Comparison of ENCODE assay signal across 33 cellular contexts in genomic region chr12:90659060-90659459, GRCh38.
"Had no signal": no experiment of that assay in that cellular context is flagged by ENCODE, and none has a peak within 500 bp of the region (broad histone marks: within the 10 kb centered on the region; RNA-seq: fewer than 3 reads in every experiment).

No MANE protein-coding gene starts in this region.

- H3K27me3 ChIP-seq: neutrophil, ovary, spleen, suprapubic skin, testis, tibial artery, transverse colon, upper lobe of right lung, uterus had no signal

- H3K27ac Mint-ChIP-seq: naive thymus-derived CD8-positive, alpha-beta T cell; natural killer cell treated with Interleukin-12 subunit alpha and Interleukin-12 subunit beta and Interleukin-15 and Interleukin-18, amount 100 ng/mL, for 72 hours; nephron progenitor cell; progenitor cell of endocrine pancreas; stimulated activated memory B cell treated with anti-CD40 and anti-IgM and Interleukin-4, amounts not matched to agents 10 μg/mL and 1 μg/mL and 100 μg/mL, for 72 hours; type B pancreatic cell had no signal

- H3K4me3 ChIP-seq: ovary, psoas muscle, skin epidermis, smooth muscle cell, spleen, suprapubic skin, testis, tibial artery, transverse colon, upper lobe of right lung, uterus had no signal

- H3K27ac ChIP-seq: neutrophil, ovary, parathyroid adenoma, psoas muscle, skin epidermis, spleen, suprapubic skin, testis, tibial artery, transverse colon, upper lobe of right lung, uterus had no signal

- H3K9ac ChIP-seq: parathyroid adenoma had no signal

- DNase-seq: naive thymus-derived CD8-positive, alpha-beta T cell; nephron progenitor cell; nucleus accumbens; ovary; posterior cingulate gyrus; psoas muscle; right cardiac atrium; spleen; stimulated activated CD4-positive, alpha-beta T cell treated with anti-CD3 and anti-CD28 coated beads, Interleukin-12 subunit alpha, Interleukin-12 subunit beta, amount 100 ng/mL, for 4 hours; stimulated activated CD4-positive, alpha-beta T cell treated with anti-CD3 and anti-CD28 coated beads, Interleukin-1b, Interleukin-23, amount 100 ng/mL, for 48 hours; stimulated activated CD4-positive, alpha-beta T cell treated with anti-CD3 and anti-CD28 coated beads, Interleukin-4, amount 100 ng/mL, for 1 hour; stimulated activated CD4-positive, alpha-beta T cell treated with anti-CD3 and anti-CD28 coated beads, Interleukin-4, amount 100 ng/mL, for 4 hours; stimulated activated CD8-positive, alpha-beta memory T cell treated with anti-CD3 and anti-CD28 coated beads, Interleukin-4, amount 100 ng/mL, for 48 hours; stimulated activated naive CD4-positive, alpha-beta T cell; stimulated activated naive CD8-positive, alpha-beta T cell treated with anti-CD3 and anti-CD28 coated beads, Interleukin-15, amount 100 ng/mL, for 72 hours; stimulated activated naive CD8-positive, alpha-beta T cell treated with anti-CD3 and anti-CD28 coated beads, Interleukin-15, Interleukin-2, amounts not matched to agents 100 U/mL and 50 U/mL, for 24 hours; substantia nigra; testis; tibial artery; transverse colon; upper lobe of right lung; uterus had no signal

- H3K79me2 ChIP-seq: parathyroid adenoma had no signal

- H3K4me1 Mint-ChIP-seq: naive thymus-derived CD8-positive, alpha-beta T cell; nephron progenitor cell; neural crest cell; stimulated activated memory B cell treated with anti-CD40 and anti-IgM and Interleukin-4, amounts not matched to agents 10 μg/mL and 1 μg/mL and 100 μg/mL, for 72 hours; stimulated activated naive CD8-positive, alpha-beta T cell treated with anti-CD3 and anti-CD28 coated beads, Interleukin-15, amount 100 ng/mL, for 72 hours had no signal

- H2AFZ ChIP-seq: parathyroid adenoma had no signal

- H3K4me1 ChIP-seq: parathyroid adenoma, psoas muscle, spleen, suprapubic skin, testis, tibial artery, transverse colon, upper lobe of right lung, uterus had no signal

- H3K27me3 Mint-ChIP-seq: naive thymus-derived CD8-positive, alpha-beta T cell; natural killer cell treated with Interleukin-12 subunit alpha and Interleukin-12 subunit beta and Interleukin-15 and Interleukin-18, amount 100 ng/mL, for 72 hours; progenitor cell of endocrine pancreas; stimulated activated memory B cell treated with anti-CD40 and anti-IgM and Interleukin-4, amounts not matched to agents 10 μg/mL and 1 μg/mL and 100 μg/mL, for 72 hours; type B pancreatic cell had no signal

- H3K36me3 ChIP-seq: neutrophil, ovary, spleen, suprapubic skin, tibial artery, transverse colon, upper lobe of right lung, uterus had no signal

- H3K4me2 ChIP-seq: smooth muscle cell had no signal

- H3K4me3 Mint-ChIP-seq: naive thymus-derived CD8-positive, alpha-beta T cell; natural killer cell treated with Interleukin-12 subunit alpha and Interleukin-12 subunit beta and Interleukin-15 and Interleukin-18, amount 100 ng/mL, for 72 hours; nephron progenitor cell; neural crest cell; stimulated activated memory B cell treated with anti-CD40 and anti-IgM and Interleukin-4, amounts not matched to agents 10 μg/mL and 1 μg/mL and 100 μg/mL, for 72 hours; stimulated activated naive CD8-positive, alpha-beta T cell treated with anti-CD3 and anti-CD28 coated beads, Interleukin-15, amount 100 ng/mL, for 72 hours; type B pancreatic cell had no signal

- H3K9me3 ChIP-seq: neutrophil, ovary, psoas muscle, spleen, suprapubic skin, testis, tibial artery, transverse colon, upper lobe of right lung, uterus had no signal

- H3K9me3 Mint-ChIP-seq: nephron progenitor cell; neural crest cell; stimulated activated memory B cell treated with anti-CD40 and anti-IgM and Interleukin-4, amounts not matched to agents 10 μg/mL and 1 μg/mL and 100 μg/mL, for 72 hours; stimulated activated naive CD8-positive, alpha-beta T cell treated with anti-CD3 and anti-CD28 coated beads, Interleukin-15, amount 100 ng/mL, for 72 hours; type B pancreatic cell had no signal

- ATAC-seq: naive thymus-derived CD8-positive, alpha-beta T cell; natural killer cell treated with Interleukin-12 subunit alpha and Interleukin-12 subunit beta and Interleukin-15 and Interleukin-18, amount 100 ng/mL, for 72 hours; psoas muscle; right cardiac atrium; sciatic nerve; stimulated activated memory B cell treated with anti-CD40 and anti-IgM and Interleukin-4, amounts not matched to agents 10 μg/mL and 1 μg/mL and 100 μg/mL, for 72 hours; stimulated activated naive CD8-positive, alpha-beta T cell treated with anti-CD3 and anti-CD28 coated beads, Interleukin-15, amount 100 ng/mL, for 72 hours; stimulated activated naive CD8-positive, alpha-beta T cell treated with anti-CD3 and anti-CD28 coated beads, Interleukin-15, Interleukin-2, amounts not matched to agents 100 U/mL and 50 U/mL, for 24 hours; upper lobe of right lung had no signal

- H3K36me3 Mint-ChIP-seq: naive thymus-derived CD8-positive, alpha-beta T cell; natural killer cell treated with Interleukin-12 subunit alpha and Interleukin-12 subunit beta and Interleukin-15 and Interleukin-18, amount 100 ng/mL, for 72 hours; stimulated activated memory B cell treated with anti-CD40 and anti-IgM and Interleukin-4, amounts not matched to agents 10 μg/mL and 1 μg/mL and 100 μg/mL, for 72 hours; type B pancreatic cell had no signal
